Comparison of ENCODE assay signal across 8 cellular contexts in the genomic region with DNA sequence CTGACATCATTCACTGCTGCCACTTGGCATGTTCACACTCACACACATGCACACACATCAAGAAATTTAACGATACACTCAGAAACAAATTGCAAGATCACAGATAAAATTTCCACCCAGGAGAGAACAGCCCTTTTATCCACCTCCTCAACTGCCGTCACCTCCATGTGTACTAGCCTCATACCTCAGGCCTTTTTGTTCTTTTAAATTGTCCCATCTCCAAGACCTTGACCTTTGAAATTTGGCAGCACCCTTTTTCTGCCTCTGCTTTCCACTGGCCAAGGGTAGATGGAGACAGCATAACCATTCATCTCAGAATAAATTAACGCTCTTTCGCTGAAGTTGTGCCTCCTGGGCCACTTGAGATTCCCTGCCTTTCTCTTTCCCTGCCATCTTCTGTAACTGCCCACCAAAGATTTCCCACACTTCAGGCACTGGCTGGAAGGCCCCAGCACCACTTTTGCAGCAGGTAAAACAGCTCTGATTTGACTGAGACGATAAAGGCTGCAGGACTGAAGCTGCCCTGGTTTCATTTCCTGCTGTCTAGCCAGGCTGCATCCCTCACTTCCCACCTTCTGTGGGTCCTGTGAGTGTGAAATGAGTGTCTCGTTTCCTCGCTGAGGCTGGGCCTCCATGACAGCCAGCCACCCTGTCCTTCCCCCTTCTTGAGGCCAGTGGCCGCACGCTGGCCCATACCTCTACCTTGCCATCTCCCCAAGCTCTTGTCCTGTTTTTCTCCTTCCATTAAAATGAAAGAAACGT. TPM values are rescaled to one million over a fixed set of nuclear protein-coding genes. Genes with fewer than 3 reads are reported as not detected.
DNase-seq lines count a peak whose midpoint lies in the region; ATAC-seq and TF ChIP-seq lines count a peak whose summit lies in the region.

No MANE protein-coding gene starts in this region.

- CTCF ChIA-PET in activated CD4-positive, alpha-beta memory T cell treated with anti-CD3 and anti-CD28 coated beads for 36 hours (lab: Charles Lee): interaction anchor here (1.2 kb wide), 1 partner anchor 98 kb away, joined by 4 read pairs; no protein-coding TSS in a partner anchor
- CTCF ChIA-PET in OCI-LY7 (lab: Charles Lee; ENCODE audit: unreplicated experiment): no interaction called here

- H3K9me3 ChIP-seq in liver (ENCODE audit: control insufficient read depth in 4 of 4, low read length in 3 of 4) (no peaks in the 10 kb centered on the region), OCI-LY7 (ENCODE audit: low read length) (no peaks in the 10 kb centered on the region), aorta (ENCODE audit: control insufficient read depth, low read length) (no peaks in the 10 kb centered on the region)

- peak overlapping the region; percentile 24 for H3K27ac Mint-ChIP-seq in activated CD4-positive, alpha-beta memory T cell treated with anti-CD3 and anti-CD28 coated beads for 36 hours

- DNase-seq in activated CD4-positive, alpha-beta memory T cell treated with anti-CD3 and anti-CD28 coated beads for 36 hours: peak; percentile 69
- DNase-seq in NCI-H82 treated with DMSO at 0.1 percent for 48 hours (lab: John Stamatoyannopoulos, UW; ENCODE audit: unreplicated experiment): no peak
- no peak for DNase-seq in OCI-LY7 (ENCODE audit: low spot score)
- DNase-seq in G401 (ENCODE audit: low spot score): no peak
- DNase-seq in aorta: no peak

- no peaks in the 10 kb centered on the region for H3K9me3 Mint-ChIP-seq in activated CD4-positive, alpha-beta memory T cell treated with anti-CD3 and anti-CD28 coated beads for 36 hours

- H3K4me3 ChIP-seq in liver (ENCODE audit: low read depth in 1 of 3, low read length in 3 of 3): no peak overlapping the region
- H3K4me3 ChIP-seq in OCI-LY7 (ENCODE audit: low read depth, low read length, poor library complexity, severe bottlenecking): no peak overlapping the region
- H3K4me3 ChIP-seq in aorta (ENCODE audit: low read length in 2 of 2): no peak overlapping the region

- H3K27ac ChIP-seq in liver (ENCODE audit: low read depth in 1 of 2, low read length in 2 of 2) (peak overlapping the region; percentile 77 to 85), OCI-LY7 (ENCODE audit: low read depth, low read length, poor library complexity, severe bottlenecking) (no peak overlapping the region), aorta (ENCODE audit: low read depth in 1 of 2, low read length in 2 of 2) (peak overlapping the region in 1 of 2 donors; percentile 17)

- POLR2A ChIA-PET in activated CD4-positive, alpha-beta memory T cell treated with anti-CD3 and anti-CD28 coated beads for 36 hours (lab: Charles Lee): interaction anchor here (1.4 kb wide), 1 partner anchor 37 kb away, joined by 3 read pairs; no protein-coding TSS in a partner anchor
- POLR2A ChIA-PET in OCI-LY7 (lab: Charles Lee): no interaction called here

- 54% methylated on average over 10 of the region's 10 CpGs for WGBS in liver
- WGBS in aorta, 2 donors: 69 to 71% methylated on average over 10 of the region's 10 CpGs

- peak overlapping the region; percentile 2 for H3K4me3 Mint-ChIP-seq in activated CD4-positive, alpha-beta memory T cell treated with anti-CD3 and anti-CD28 coated beads for 36 hours

- H4K20me1 ChIP-seq in OCI-LY7 (ENCODE audit: insufficient read depth, low read length): no peaks in the 10 kb centered on the region; the same call in 1 of the 2 replicates

- H3K4me1 Mint-ChIP-seq in activated CD4-positive, alpha-beta memory T cell treated with anti-CD3 and anti-CD28 coated beads for 36 hours (ENCODE audit: low read depth): peaks cover 71% of the 10 kb centered on the region

- no peak overlapping the region for H2AFZ ChIP-seq in OCI-LY7 (ENCODE audit: low read length)

- H3K36me3 ChIP-seq in liver (ENCODE audit: control insufficient read depth in 4 of 4, insufficient read depth in 3 of 4, low read depth in 1 of 4, low read length in 3 of 4) (no peaks in the 10 kb centered on the region), OCI-LY7 (ENCODE audit: insufficient read depth, low read length) (no peaks in the 10 kb centered on the region), aorta (ENCODE audit: control insufficient read depth in 1 of 2, insufficient read depth in 2 of 2, low read length in 1 of 2) (no peaks in the 10 kb centered on the region)

- ATAC-seq in GM18870 (IDR thresholded peaks at IDR 0.05; ENCODE audit: unreplicated experiment): peak; percentile 44
- ATAC-seq in HG02759 (IDR thresholded peaks at IDR 0.05; ENCODE audit: unreplicated experiment): peak; percentile 64
- no peak for ATAC-seq in aorta (ENCODE audit: low FRiP score)

- peaks cover 22 to 58% (median 44%) of the 10 kb centered on the region in 4 donors for H3K4me1 ChIP-seq in liver (ENCODE audit: control insufficient read depth in 4 of 4, insufficient read depth in 4 of 4, low read length in 3 of 4)
- peaks cover 8% of the 10 kb centered on the region for H3K4me1 ChIP-seq in OCI-LY7 (ENCODE audit: insufficient read depth, low read length, poor library complexity, severe bottlenecking)
- peaks cover 18 to 20% of the 10 kb centered on the region in 2 donors for H3K4me1 ChIP-seq in aorta (ENCODE audit: control insufficient read depth in 1 of 2, insufficient read depth in 2 of 2, low read length in 2 of 2)

- no TSS peak for BruUV-seq in OCI-LY7 (replicated peaks; lab: Mats Ljungman, UMichigan)

- H3K4me2 ChIP-seq in OCI-LY7 (ENCODE audit: low read length): no peak overlapping the region

- peaks cover 4% of the 10 kb centered on the region for H3K36me3 Mint-ChIP-seq in activated CD4-positive, alpha-beta memory T cell treated with anti-CD3 and anti-CD28 coated beads for 36 hours

- TF ChIP-seq CTCF in liver (IDR thresholded peaks at IDR 0.05; ENCODE audit: low read depth, low read length, missing input control): no peak
- TF ChIP-seq CTCF in OCI-LY7 (conservative IDR thresholded peaks at IDR 0.05; ENCODE audit: low read length): no peak

- TF ChIP-seq RAD21 in liver (IDR thresholded peaks at IDR 0.05): peak; percentile 41 to 48

- intact Hi-C loops in activated CD4-positive, alpha-beta memory T cell treated with anti-CD3 and anti-CD28 coated beads for 36 hours (cut with micrococcal nuclease): no loop called here
- intact Hi-C loops in OCI-LY7 (cut with micrococcal nuclease; ENCODE audit: unreplicated experiment): no loop called here
- intact Hi-C loops in aorta (cut with DNase I): no loop called here

- H3K27me3 Mint-ChIP-seq in activated CD4-positive, alpha-beta memory T cell treated with anti-CD3 and anti-CD28 coated beads for 36 hours: no peaks in the 10 kb centered on the region

- H3K27me3 ChIP-seq in liver (ENCODE audit: control insufficient read depth in 4 of 4, insufficient read depth in 4 of 4, low read length in 3 of 4) (no peaks in the 10 kb centered on the region), aorta (ENCODE audit: control insufficient read depth in 1 of 2, insufficient read depth in 2 of 2, low read length in 1 of 2) (no peaks in the 10 kb centered on the region)

- in situ Hi-C loops in G401 (cut with HindIII; ENCODE audit: low sequenced_read_pairs): no loop called here

- H3K79me2 ChIP-seq in OCI-LY7 (ENCODE audit: insufficient read depth, low read depth, low read length): no peaks in the 10 kb centered on the region

- H3K9ac ChIP-seq in liver (ENCODE audit: low read depth in 1 of 2, low read length in 2 of 2): no peak overlapping the region

- no peaks in the 10 kb centered on the region for H3K9me2 ChIP-seq in OCI-LY7 (ENCODE audit: insufficient read depth, low read length)

TF ChIP-seq in liver, 16 proteins besides CTCF, POLR2A, EP300 and RAD21 (continues in another document):
- TF ChIP-seq FOXA1 (IDR thresholded peaks at IDR 0.05) (no peak), YY1 (IDR thresholded peaks at IDR 0.05) (peak; percentile 69), FOXA2 (IDR thresholded peaks at IDR 0.05) (no peak), HNF4G (IDR thresholded peaks at IDR 0.05) (peak; percentile 63), JUND (IDR thresholded peaks at IDR 0.05) (peak in 1 of 2 donors; percentile 54), SP1 (IDR thresholded peaks at IDR 0.05) (peak; percentile 87), GABPA (IDR thresholded peaks at IDR 0.05 in 1 of 2, conservative IDR thresholded peaks at IDR 0.05 in 1 of 2) (no peak), RXRA (IDR thresholded peaks at IDR 0.05) (peak; percentile 73 to 79), TAF1 (conservative IDR thresholded peaks at IDR 0.05) (no peak)
- TF ChIP-seq, protein P1, sequence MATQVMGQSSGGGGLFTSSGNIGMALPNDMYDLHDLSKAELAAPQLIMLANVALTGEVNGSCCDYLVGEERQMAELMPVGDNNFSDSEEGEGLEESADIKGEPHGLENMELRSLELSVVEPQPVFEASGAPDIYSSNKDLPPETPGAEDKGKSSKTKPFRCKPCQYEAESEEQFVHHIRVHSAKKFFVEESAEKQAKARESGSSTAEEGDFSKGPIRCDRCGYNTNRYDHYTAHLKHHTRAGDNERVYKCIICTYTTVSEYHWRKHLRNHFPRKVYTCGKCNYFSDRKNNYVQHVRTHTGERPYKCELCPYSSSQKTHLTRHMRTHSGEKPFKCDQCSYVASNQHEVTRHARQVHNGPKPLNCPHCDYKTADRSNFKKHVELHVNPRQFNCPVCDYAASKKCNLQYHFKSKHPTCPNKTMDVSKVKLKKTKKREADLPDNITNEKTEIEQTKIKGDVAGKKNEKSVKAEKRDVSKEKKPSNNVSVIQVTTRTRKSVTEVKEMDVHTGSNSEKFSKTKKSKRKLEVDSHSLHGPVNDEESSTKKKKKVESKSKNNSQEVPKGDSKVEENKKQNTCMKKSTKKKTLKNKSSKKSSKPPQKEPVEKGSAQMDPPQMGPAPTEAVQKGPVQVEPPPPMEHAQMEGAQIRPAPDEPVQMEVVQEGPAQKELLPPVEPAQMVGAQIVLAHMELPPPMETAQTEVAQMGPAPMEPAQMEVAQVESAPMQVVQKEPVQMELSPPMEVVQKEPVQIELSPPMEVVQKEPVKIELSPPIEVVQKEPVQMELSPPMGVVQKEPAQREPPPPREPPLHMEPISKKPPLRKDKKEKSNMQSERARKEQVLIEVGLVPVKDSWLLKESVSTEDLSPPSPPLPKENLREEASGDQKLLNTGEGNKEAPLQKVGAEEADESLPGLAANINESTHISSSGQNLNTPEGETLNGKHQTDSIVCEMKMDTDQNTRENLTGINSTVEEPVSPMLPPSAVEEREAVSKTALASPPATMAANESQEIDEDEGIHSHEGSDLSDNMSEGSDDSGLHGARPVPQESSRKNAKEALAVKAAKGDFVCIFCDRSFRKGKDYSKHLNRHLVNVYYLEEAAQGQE (IDR thresholded peaks at IDR 0.05): peak; percentile 40
- TF ChIP-seq, protein P2, sequence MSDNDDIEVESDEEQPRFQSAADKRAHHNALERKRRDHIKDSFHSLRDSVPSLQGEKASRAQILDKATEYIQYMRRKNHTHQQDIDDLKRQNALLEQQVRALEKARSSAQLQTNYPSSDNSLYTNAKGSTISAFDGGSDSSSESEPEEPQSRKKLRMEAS (IDR thresholded peaks at IDR 0.05): peak; percentile 55

RNA-seq across cellular contexts. Expression of a gene that starts 39.3 kb away (rescaled TPM):
- 10 to 100 TPM; 23.4 to 24.6 TPM for total RNA-seq in activated CD4-positive, alpha-beta memory T cell treated with anti-CD3 and anti-CD28 coated beads for 36 hours
- total RNA-seq in liver: 10 to 100 TPM; 16.0 to 49.6 TPM
- 10 to 100 TPM; 32.5 to 41.0 TPM for polyA plus RNA-seq in liver
- 1.6 and 2.7 TPM in 2 replicates for total RNA-seq in OCI-LY7 (2014; rRNA removed; shearing (Covaris generic))
- 7.4 and 8.7 TPM in 2 replicates for total RNA-seq in OCI-LY7 (2022)
- 1.7 and 3.0 TPM in 2 replicates for total RNA-seq in G401 (2014; rRNA removed; shearing (Covaris generic))
- total RNA-seq in aorta: 10 to 100 TPM; 73.4 to 79.4 TPM
- polyA plus RNA-seq in aorta: 10 to 100 TPM; 26.5 to 38.0 TPM
